ENCODE assay signal across 25 cellular contexts in genomic region chr7:120041798-120042197, GRCh38.
DNase-seq lines count a peak whose midpoint lies in the region; ATAC-seq, FAIRE-seq and TF ChIP-seq lines count a peak whose summit lies in the region.
"Had no signal": no experiment of that assay in that cellular context is flagged by ENCODE, and none has a peak within 500 bp of the region (broad histone marks: within the 10 kb centered on the region; RNA-seq: fewer than 3 reads in every experiment).

No MANE protein-coding gene starts in this region.

- H3K79me2 ChIP-seq in GM23338 (replicated peaks; ENCODE audit: insufficient read depth) (no peaks in the 10 kb centered on the region), K562 (ENCODE audit: control insufficient read depth, insufficient read depth, low read length) (no peaks in the 10 kb centered on the region)

- no peak overlapping the region for H3K4ac ChIP-seq in IMR-90 (ENCODE audit: low read depth, low read length)

- dilution Hi-C loops in IMR-90 (cut with HindIII; ENCODE audit: low sequenced_read_pairs, unreplicated experiment), result no loop called here

- H3K79me1 ChIP-seq in IMR-90 (ENCODE audit: low read depth in 1 of 2, low read length in 2 of 2), result no peaks in the 10 kb centered on the region

- H4K20me1 ChIP-seq in GM23338 (replicated peaks; ENCODE audit: insufficient read depth), result no peaks in the 10 kb centered on the region
- H4K20me1 ChIP-seq in IMR-90 (ENCODE audit: insufficient read depth, low read length), result no peaks in the 10 kb centered on the region
- no peaks in the 10 kb centered on the region for H4K20me1 ChIP-seq in K562 (replicated peaks; ENCODE audit: control insufficient read depth, insufficient read depth, low read length)
- H4K20me1 ChIP-seq: BLaER1 had no signal

- TF ChIP-seq EP300 in K562 (IDR thresholded peaks at IDR 0.05; ENCODE audit: low read length), result no peak

- no peak overlapping the region for H2AK9ac ChIP-seq in IMR-90 (replicated peaks; ENCODE audit: low read depth, low read length, poor library complexity)

- H3K9me2 ChIP-seq in GM23338 (ENCODE audit: insufficient read depth), result peaks cover 23% of the 10 kb centered on the region

- H2AFZ ChIP-seq in GM23338 (peak overlapping the region; percentile 25), IMR-90 (replicated peaks; ENCODE audit: low read length, poor library complexity) (no peak overlapping the region), K562 (ENCODE audit: low read depth, low read length) (no peak overlapping the region)

- no peak overlapping the region for H3K4me3 ChIP-seq in GM23338
- H3K4me3 ChIP-seq in IMR-90 (ENCODE audit: insufficient read depth, low read depth, low read length), result no peak overlapping the region
- H3K4me3 ChIP-seq in K562, result no peak overlapping the region
- H3K4me3 ChIP-seq: BLaER1, GM12878 had no signal

- H3K4me2 ChIP-seq in GM23338, result no peak overlapping the region
- no peak overlapping the region for H3K4me2 ChIP-seq in IMR-90 (ENCODE audit: low read depth, low read length)
- no peak overlapping the region for H3K4me2 ChIP-seq in K562 (ENCODE audit: insufficient read depth, low read length)
- H3K4me2 ChIP-seq: BLaER1 had no signal

- H4K91ac ChIP-seq in IMR-90 (ENCODE audit: insufficient read depth, low read depth, low read length), result no peak overlapping the region

- H3K23ac ChIP-seq in IMR-90 (ENCODE audit: low read depth, low read length), result no peak overlapping the region

- intact Hi-C loops in IMR-90 (cut with micrococcal nuclease) (no loop called here), K562 (cut with micrococcal nuclease) (no loop called here)

- H3K9ac ChIP-seq in IMR-90 (ENCODE audit: low read depth, low read length) (no peak overlapping the region), K562 (ENCODE audit: insufficient read depth in 1 of 2, low read depth in 2 of 2, low read length in 2 of 2) (no peak overlapping the region)
- H3K9ac ChIP-seq: BLaER1 had no signal

- BruUV-seq in IMR-90 (replicated peaks; lab: Mats Ljungman, UMichigan) (no TSS peak), K562 (replicated peaks; lab: Mats Ljungman, UMichigan) (no TSS peak)

- no peak overlapping the region for H2BK20ac ChIP-seq in IMR-90 (ENCODE audit: low read depth, low read length)

- no peaks in the 10 kb centered on the region for H3K27me3 ChIP-seq in GM23338 (ENCODE audit: insufficient read depth)
- H3K27me3 ChIP-seq in IMR-90 (ENCODE audit: control insufficient read depth, insufficient read depth, low read length), result no peaks in the 10 kb centered on the region
- no peaks in the 10 kb centered on the region for H3K27me3 ChIP-seq in K562 (ENCODE audit: control insufficient read depth in 2 of 2, insufficient read depth in 2 of 2, low read length in 2 of 2)
- H3K27me3 ChIP-seq: BE2C, BLaER1 had no signal

- no peak overlapping the region for H2BK120ac ChIP-seq in IMR-90 (ENCODE audit: low read depth, low read length)

- H4K8ac ChIP-seq in IMR-90 (ENCODE audit: low read depth in 2 of 2, low read length in 2 of 2), result no peak overlapping the region

- H3K9me3 ChIP-seq in IMR-90 (ENCODE audit: control insufficient read depth, insufficient read depth, low read length), result peaks cover 2% of the 10 kb centered on the region; the same call in 1 of the 2 replicates
- no peaks in the 10 kb centered on the region for H3K9me3 ChIP-seq in K562 (replicated peaks; ENCODE audit: control insufficient read depth, insufficient read depth, low read depth, low read length)
- H3K9me3 ChIP-seq: BE2C, BLaER1 had no signal

- H2BK15ac ChIP-seq in IMR-90 (ENCODE audit: low read depth, low read length), result no peak overlapping the region

- no peak for DNase-seq in GM23338 (ENCODE audit: low spot score)
- no peak for DNase-seq in IMR-90
- DNase-seq in K562 (ENCODE audit: extremely low read depth in 1 of 4, low spot score in 3 of 4), result no peak
- no peak for DNase-seq in SKM-1 treated with dmso at 0.1 percent for 144 hours (lab: John Stamatoyannopoulos, UW; ENCODE audit: unreplicated experiment)
- DNase-seq in stimulated activated naive B cell treated with anti-CD40 and anti-IgM and Interleukin-4, amounts not matched to agents 10 μg/mL and 1 μg/mL and 100 μg/mL, for 72 hours, result no peak
- DNase-seq: 8988T; ACHN; BE2C; C1 segment of cervical spinal cord; CD4-positive, alpha-beta memory T cell; CD4-positive, CD25-positive, alpha-beta regulatory T cell; CD8-positive, alpha-beta memory T cell; COR-L47; DMS 273 treated with DMSO at 0.1 percent for 48 hours; DMS153; DMS79; DND-41; EL; GDM1 had no signal

- no peak overlapping the region for H3K18ac ChIP-seq in IMR-90 (ENCODE audit: low read depth, low read length)

- peaks cover 19% of the 10 kb centered on the region for H3K9me3 Mint-ChIP-seq in GM23338
- H3K9me3 Mint-ChIP-seq in stimulated activated naive B cell treated with anti-CD40 and anti-IgM and Interleukin-4, amounts not matched to agents 10 μg/mL and 1 μg/mL and 100 μg/mL, for 72 hours, result peaks cover 12 to 18% of the 10 kb centered on the region in 2 donors

- H3K56ac ChIP-seq in IMR-90 (ENCODE audit: extremely low read depth, insufficient read depth, low read length), result no peak overlapping the region

- no peak overlapping the region for H2BK5ac ChIP-seq in IMR-90 (ENCODE audit: low read depth, low read length, poor library complexity, severe bottlenecking)

- no peak overlapping the region for H3K27ac ChIP-seq in GM23338 (ENCODE audit: low read depth)
- no peak overlapping the region for H3K27ac ChIP-seq in IMR-90 (ENCODE audit: insufficient read depth, low read length)
- H3K27ac ChIP-seq in K562 (ENCODE audit: extremely low read depth, low read depth, low read length), result no peak overlapping the region
- H3K27ac ChIP-seq: BLaER1 had no signal

- no peak overlapping the region for H2AK5ac ChIP-seq in IMR-90 (ENCODE audit: low read depth, low read length)

- no peak overlapping the region for H3K4me3 Mint-ChIP-seq in GM23338
- H3K4me3 Mint-ChIP-seq in stimulated activated naive B cell treated with anti-CD40 and anti-IgM and Interleukin-4, amounts not matched to agents 10 μg/mL and 1 μg/mL and 100 μg/mL, for 72 hours, result no peak overlapping the region
- H3K4me3 Mint-ChIP-seq: CD14-positive monocyte; CD4-positive, alpha-beta memory T cell; CD4-positive, CD25-positive, alpha-beta regulatory T cell; CD8-positive, alpha-beta memory T cell had no signal

- CTCF ChIA-PET in IMR-90 (lab: Yijun Ruan, JAX) (no interaction called here), K562 (lab: Yijun Ruan, JAX; ENCODE audit: low intra/inter-chr PET ratio) (no interaction called here)

- H3F3A ChIP-seq in GM23338 (replicated peaks; ENCODE audit: low read depth), result no peaks in the 10 kb centered on the region

- TF ChIP-seq RAD21 in IMR-90 (IDR thresholded peaks at IDR 0.05; ENCODE audit: low read length), result no peak
- no peak for TF ChIP-seq RAD21 in K562 (CRISPR knock-in tag; conservative IDR thresholded peaks at IDR 0.05 in 1 of 2, IDR thresholded peaks at IDR 0.05 in 1 of 2)

- TF ChIP-seq POLR2A in IMR-90 (IDR thresholded peaks at IDR 0.05; ENCODE audit: low read depth, low read length) (no peak), K562 (conservative IDR thresholded peaks at IDR 0.05) (no peak)

- in situ Hi-C loops in IMR-90 (cut with MboI; ENCODE audit: low sequenced_read_pairs), result no loop called here
- in situ Hi-C loops in K562 (cut with MboI), result no loop called here

- H4K5ac ChIP-seq in IMR-90 (ENCODE audit: low read depth, low read length), result no peak overlapping the region

- no peaks in the 10 kb centered on the region for H3K9me1 ChIP-seq in IMR-90 (ENCODE audit: insufficient read depth, low read length)
- H3K9me1 ChIP-seq in K562 (ENCODE audit: control insufficient read depth, insufficient read depth, low read length), result no peaks in the 10 kb centered on the region

- peaks cover 19% of the 10 kb centered on the region for H3K4me1 ChIP-seq in GM23338 (ENCODE audit: insufficient read depth)
- no peaks in the 10 kb centered on the region for H3K4me1 ChIP-seq in IMR-90 (ENCODE audit: control insufficient read depth, insufficient read depth, low read length)
- no peaks in the 10 kb centered on the region for H3K4me1 ChIP-seq in K562 (replicated peaks in 1 of 2; ENCODE audit: control insufficient read depth in 2 of 2, insufficient read depth in 2 of 2, low read length in 2 of 2)
- H3K4me1 ChIP-seq: BE2C, BLaER1 had no signal

- H3K36me3 Mint-ChIP-seq in GM23338 (ENCODE audit: low read depth), result peaks cover 32% of the 10 kb centered on the region; the same call in 2 of the 3 replicates
- H3K36me3 Mint-ChIP-seq in stimulated activated naive B cell treated with anti-CD40 and anti-IgM and Interleukin-4, amounts not matched to agents 10 μg/mL and 1 μg/mL and 100 μg/mL, for 72 hours, result no peaks in the 10 kb centered on the region
- H3K36me3 Mint-ChIP-seq: CD14-positive monocyte; CD4-positive, alpha-beta memory T cell; CD4-positive, CD25-positive, alpha-beta regulatory T cell; CD8-positive, alpha-beta memory T cell had no signal

- FAIRE-seq in K562 (lab: Jason Lieb, UNC), result no peak
- FAIRE-seq: A204.1, GM12878, GM12892, GM18507 had no signal

- H3K27me3 Mint-ChIP-seq in GM23338 (ENCODE audit: insufficient read depth, low read depth, poor library complexity), result no peaks in the 10 kb centered on the region
- H3K27me3 Mint-ChIP-seq in stimulated activated naive B cell treated with anti-CD40 and anti-IgM and Interleukin-4, amounts not matched to agents 10 μg/mL and 1 μg/mL and 100 μg/mL, for 72 hours, result no peaks in the 10 kb centered on the region
- H3K27me3 Mint-ChIP-seq: CD4-positive, alpha-beta memory T cell; CD4-positive, CD25-positive, alpha-beta regulatory T cell; CD8-positive, alpha-beta memory T cell had no signal

- POLR2A ChIA-PET in IMR-90 (lab: Charles Lee; ENCODE audit: unreplicated experiment) (no interaction called here), K562 (lab: Yijun Ruan, JAX) (no interaction called here)

- TF ChIP-seq CTCF in GM23338 (conservative IDR thresholded peaks at IDR 0.05; ENCODE audit: low read depth in 2 of 2) (no peak), IMR-90 (conservative IDR thresholded peaks at IDR 0.05; ENCODE audit: low read depth, low read length) (no peak), K562 (IDR thresholded peaks at IDR 0.05 in 2 of 3, conservative IDR thresholded peaks at IDR 0.05 in 1 of 3; ENCODE audit: insufficient read depth in 2 of 3, low read depth in 1 of 3, low read length in 3 of 3) (no peak)

- no peak overlapping the region for H3K27ac Mint-ChIP-seq in GM23338
- no peak overlapping the region for H3K27ac Mint-ChIP-seq in stimulated activated naive B cell treated with anti-CD40 and anti-IgM and Interleukin-4, amounts not matched to agents 10 μg/mL and 1 μg/mL and 100 μg/mL, for 72 hours
- H3K27ac Mint-ChIP-seq: CD14-positive monocyte; CD4-positive, alpha-beta memory T cell; CD4-positive, CD25-positive, alpha-beta regulatory T cell; CD8-positive, alpha-beta memory T cell had no signal

- H3K14ac ChIP-seq in IMR-90 (replicated peaks; ENCODE audit: low read depth, low read length), result no peak overlapping the region

- peaks cover 15% of the 10 kb centered on the region for H3K4me1 Mint-ChIP-seq in GM23338
- no peaks in the 10 kb centered on the region for H3K4me1 Mint-ChIP-seq in stimulated activated naive B cell treated with anti-CD40 and anti-IgM and Interleukin-4, amounts not matched to agents 10 μg/mL and 1 μg/mL and 100 μg/mL, for 72 hours
- H3K4me1 Mint-ChIP-seq: CD14-positive monocyte; CD4-positive, alpha-beta memory T cell; CD4-positive, CD25-positive, alpha-beta regulatory T cell; CD8-positive, alpha-beta memory T cell had no signal

- H3K36me3 ChIP-seq in GM23338 (ENCODE audit: insufficient read depth) (no peaks in the 10 kb centered on the region), IMR-90 (ENCODE audit: control insufficient read depth, insufficient read depth, low read length) (no peaks in the 10 kb centered on the region), K562 (ENCODE audit: control insufficient read depth, insufficient read depth, low read length) (no peaks in the 10 kb centered on the region)
- H3K36me3 ChIP-seq: BE2C, BLaER1 had no signal

- ATAC-seq in GM23338 (no peak), IMR-90 (ENCODE audit: low read depth) (no peak), K562 (no peak)
- ATAC-seq in stimulated activated naive B cell treated with anti-CD40 and anti-IgM and Interleukin-4, amounts not matched to agents 10 μg/mL and 1 μg/mL and 100 μg/mL, for 72 hours (replicated peaks), result no peak
- ATAC-seq: GM12878 had no signal
